ENCODE assay signal across 17 cellular contexts in genomic region chr6:125169058-125169457, GRCh38. TPM values are rescaled to one million over a fixed set of nuclear protein-coding genes. Genes with fewer than 3 reads are reported as not detected.
DNase-seq lines count a peak whose midpoint lies in the region; ATAC-seq, FAIRE-seq and TF ChIP-seq lines count a peak whose summit lies in the region.
"Had no signal": no experiment of that assay in that cellular context is flagged by ENCODE, and none has a peak within 500 bp of the region (broad histone marks: within the 10 kb centered on the region; RNA-seq: fewer than 3 reads in every experiment).

No MANE protein-coding gene starts in this region.

- no peaks in the 10 kb centered on the region for H3K36me3 Mint-ChIP-seq in astrocyte (ENCODE audit: low read depth, unreplicated experiment)
- H3K36me3 Mint-ChIP-seq: activated naive CD8-positive, alpha-beta T cell treated with anti-CD3 and anti-CD28 coated beads, Interleukin-2, amount 10 ng/mL, durations not matched to agents 7 days and 5 days had no signal

- FAIRE-seq in astrocyte (lab: Jason Lieb, UNC): no peak
- FAIRE-seq: urothelium cell line had no signal

- H3K4me3 ChIP-seq in astrocyte (ENCODE audit: insufficient read depth, low read depth, low read length) (no peak overlapping the region), fibroblast of mammary gland (ENCODE audit: control insufficient read depth, low read depth, low read length) (no peak overlapping the region), psoas muscle (peak overlapping the region; percentile 10)

- no peaks in the 10 kb centered on the region for H4K20me1 ChIP-seq in astrocyte (ENCODE audit: insufficient read depth, low read length)

- H3K27me3 Mint-ChIP-seq in astrocyte (ENCODE audit: low read depth, unreplicated experiment): no peaks in the 10 kb centered on the region

- no peaks in the 10 kb centered on the region for H3K79me2 ChIP-seq in astrocyte (ENCODE audit: insufficient read depth, low read length)

- 48 to 71% (median 49%) methylated on average over 3 of the region's 3 CpGs for WGBS in psoas muscle, 3 donors

- no peak overlapping the region for H3K4me2 ChIP-seq in astrocyte (ENCODE audit: low read length)
- H3K4me2 ChIP-seq: KMS-11 had no signal

- peaks cover 2% of the 10 kb centered on the region for H3K9me3 Mint-ChIP-seq in astrocyte (ENCODE audit: unreplicated experiment)
- H3K9me3 Mint-ChIP-seq: activated CD4-positive, alpha-beta memory T cell treated with anti-CD3 and anti-CD28 coated beads, Interleukin-2, amount 10 ng/mL, durations not matched to agents 7 days and 5 days had no signal

- H3K27ac Mint-ChIP-seq in astrocyte (ENCODE audit: unreplicated experiment): no peak overlapping the region
- H3K27ac Mint-ChIP-seq: activated CD4-positive, alpha-beta memory T cell treated with anti-CD3 and anti-CD28 coated beads, Interleukin-2, amount 10 ng/mL, durations not matched to agents 7 days and 5 days; activated naive CD8-positive, alpha-beta T cell treated with anti-CD3 and anti-CD28 coated beads, Interleukin-2, amount 10 ng/mL, durations not matched to agents 7 days and 5 days; activated T-cell treated with anti-CD3 and anti-CD28 coated beads, Interleukin-2, amount 50 U/mL, for 72 hours had no signal

- H3K27ac ChIP-seq in astrocyte (ENCODE audit: low read depth, low read length): no peak overlapping the region
- H3K27ac ChIP-seq in psoas muscle: peak overlapping the region; percentile 20
- H3K27ac ChIP-seq: KMS-11, VCaP had no signal

- peak; percentile 72 to 77 (median 74) for ATAC-seq in psoas muscle
- ATAC-seq: activated T-cell treated with anti-CD3 and anti-CD28 coated beads, Interleukin-2, amount 50 U/mL, for 72 hours had no signal

- H3K36me3 ChIP-seq in astrocyte (ENCODE audit: insufficient read depth, low read length) (no peaks in the 10 kb centered on the region), psoas muscle (ENCODE audit: insufficient read depth in 1 of 2, low read depth in 1 of 2) (no peaks in the 10 kb centered on the region)

- H3K9ac ChIP-seq in astrocyte (ENCODE audit: low read length): no peak overlapping the region
- H3K9ac ChIP-seq: KMS-11 had no signal

- H2AFZ ChIP-seq in astrocyte (ENCODE audit: low read depth, low read length): no peak overlapping the region

- intact Hi-C loops in psoas muscle (cut with DNase I): no loop called here

- H3K4me3 Mint-ChIP-seq in astrocyte (ENCODE audit: unreplicated experiment): no peak overlapping the region
- H3K4me3 Mint-ChIP-seq: activated CD4-positive, alpha-beta memory T cell treated with anti-CD3 and anti-CD28 coated beads, Interleukin-2, amount 10 ng/mL, durations not matched to agents 7 days and 5 days; activated naive CD8-positive, alpha-beta T cell treated with anti-CD3 and anti-CD28 coated beads, Interleukin-2, amount 10 ng/mL, durations not matched to agents 7 days and 5 days; activated T-cell treated with anti-CD3 and anti-CD28 coated beads, Interleukin-2, amount 50 U/mL, for 72 hours had no signal

- peak; percentile 70 for DNase-seq in AG20443 (ENCODE audit: low spot score)
- DNase-seq in astrocyte (ENCODE audit: low read depth): peak; percentile 52
- peak; percentile 76 for DNase-seq in fibroblast of mammary gland (ENCODE audit: low read depth)
- no peak for DNase-seq in psoas muscle
- no peak for DNase-seq in CD1c-positive myeloid dendritic cell (ENCODE audit: extremely low spot score)
- DNase-seq in C1 segment of cervical spinal cord (lab: John Stamatoyannopoulos, UW): no peak
- no peak for DNase-seq in nucleus accumbens (lab: John Stamatoyannopoulos, UW)
- no peak for DNase-seq in activated naive CD4-positive, alpha-beta T cell treated with Interleukin-2 at 50 U/mL for 16 hours
- DNase-seq: activated CD4-positive, alpha-beta memory T cell treated with anti-CD3 and anti-CD28 coated beads, Interleukin-2, amount 10 ng/mL, durations not matched to agents 7 days and 5 days; activated naive CD8-positive, alpha-beta T cell treated with anti-CD3 and anti-CD28 coated beads, Interleukin-2, amount 10 ng/mL, durations not matched to agents 7 days and 5 days; activated T-cell treated with anti-CD3 and anti-CD28 coated beads, Interleukin-2, amount 50 U/mL, for 72 hours; kidney glomerular epithelial cell; NCI-H1417 treated with DMSO at 0.1 percent for 48 hours; stimulated activated naive CD4-positive, alpha-beta T cell had no signal

- TF ChIP-seq CTCF in astrocyte (IDR thresholded peaks at IDR 0.05; ENCODE audit: insufficient read depth, low read depth, low read length): no peak
- no peak for TF ChIP-seq CTCF in fibroblast of mammary gland (conservative IDR thresholded peaks at IDR 0.05; ENCODE audit: control insufficient read depth, insufficient read depth, low read depth, low read length)
- no peak for TF ChIP-seq CTCF in psoas muscle (IDR thresholded peaks at IDR 0.05)

- H3K27me3 ChIP-seq in astrocyte (ENCODE audit: insufficient read depth, low read length): no peaks in the 10 kb centered on the region
- H3K27me3 ChIP-seq in psoas muscle (ENCODE audit: insufficient read depth in 3 of 3, low read length in 2 of 3): no peaks in the 10 kb centered on the region

- H3K4me1 ChIP-seq in astrocyte (ENCODE audit: insufficient read depth, low read length): no peaks in the 10 kb centered on the region
- peaks cover 37% of the 10 kb centered on the region for H3K4me1 ChIP-seq in psoas muscle

- H3K4me1 Mint-ChIP-seq in astrocyte (ENCODE audit: low read depth, unreplicated experiment): peaks cover 11% of the 10 kb centered on the region
- H3K4me1 Mint-ChIP-seq: activated CD4-positive, alpha-beta memory T cell treated with anti-CD3 and anti-CD28 coated beads, Interleukin-2, amount 10 ng/mL, durations not matched to agents 7 days and 5 days had no signal

- H3K9me3 ChIP-seq in astrocyte (ENCODE audit: insufficient read depth, low read depth, low read length) (no peaks in the 10 kb centered on the region), psoas muscle (no peaks in the 10 kb centered on the region)

RNA-seq across cellular contexts. Expression of gene TPD52L1, which starts 15.5 kb away (rescaled TPM):
- total RNA-seq in astrocyte (32.4 and 32.8 TPM in 2 replicates), psoas muscle (100 to 1,000 TPM; 106 to 150 (median 136) TPM)
- 10 to 100 TPM; 51.8 to 98.6 (median 67.4) TPM for polyA plus RNA-seq in psoas muscle
- total RNA-seq: activated CD4-positive, alpha-beta memory T cell treated with anti-CD3 and anti-CD28 coated beads, Interleukin-2, amount 10 ng/mL, durations not matched to agents 7 days and 5 days; activated naive CD8-positive, alpha-beta T cell treated with anti-CD3 and anti-CD28 coated beads, Interleukin-2, amount 10 ng/mL, durations not matched to agents 7 days and 5 days had no signal

Comparison
In these comparisons a context has a peak if more than half of its experiments do, and no peak if none do; other contexts are left out.
1. DNase-seq: peak in AG20443 (single experiment), astrocyte (single experiment) and fibroblast of mammary gland (single experiment); none in psoas muscle (0 of 2), CD1c-positive myeloid dendritic cell (single experiment), C1 segment of cervical spinal cord (0 of 14), nucleus accumbens (0 of 56) and activated naive CD4-positive, alpha-beta T cell treated with Interleukin-2 at 50 U/mL for 16 hours (single experiment).